In the genomic region with DNA sequence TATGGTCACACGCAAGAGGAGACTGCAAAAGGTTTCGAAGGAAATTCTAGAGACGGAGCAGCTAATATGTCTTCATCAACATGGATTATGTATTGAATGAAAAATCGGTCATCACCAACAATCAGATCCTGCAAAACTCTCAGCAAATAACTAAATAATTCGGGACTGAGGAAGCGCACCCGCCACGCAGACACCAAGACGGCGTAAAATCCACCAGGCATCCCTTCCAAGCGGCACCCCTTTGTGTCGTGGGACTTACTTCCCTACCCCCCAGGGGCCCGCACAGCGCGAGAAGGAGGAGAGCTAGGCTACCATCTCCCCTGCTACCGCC, we compare ENCODE assay signal across 8 cellular contexts. TPM values are rescaled to one million over a fixed set of nuclear protein-coding genes. Genes with fewer than 3 reads are reported as not detected.
DNase-seq lines count a peak whose midpoint lies in the region; ATAC-seq and TF ChIP-seq lines count a peak whose summit lies in the region.

No MANE protein-coding gene starts in this region.

- DNase-seq in A673 (ENCODE audit: low spot score) (no peak), adrenal gland (peak in 1 of 7 donors; percentile 72), hippocampal formation (lab: John Stamatoyannopoulos, UW) (no peak)
- DNase-seq in stimulated activated naive B cell treated with anti-CD40 and anti-IgM and Interleukin-4, amounts not matched to agents 10 μg/mL and 1 μg/mL and 100 μg/mL, for 72 hours = no peak

- no peaks in the 10 kb centered on the region for H3K27me3 Mint-ChIP-seq in stimulated activated naive B cell treated with anti-CD40 and anti-IgM and Interleukin-4, amounts not matched to agents 10 μg/mL and 1 μg/mL and 100 μg/mL, for 72 hours

- POLR2A ChIA-PET in A673 (lab: Charles Lee; ENCODE audit: low non-redundant PET) = no interaction called here

- intact Hi-C loops in A673 (cut with micrococcal nuclease; ENCODE audit: unreplicated experiment) (loop anchor here (2.0 kb wide), 1 partner anchor 67 kb away; no protein-coding TSS in a partner anchor), adrenal gland (cut with DNase I) (no loop called here)

- CTCF ChIA-PET in A673 (lab: Charles Lee) = interaction anchor here (0.8 to 1.4 kb wide), 2 partner anchors 14 to 68 kb away, joined by 3 read pairs; no protein-coding TSS in a partner anchor

- H3K27ac ChIP-seq in A673 (ENCODE audit: low read depth, low read length, poor library complexity, severe bottlenecking) (peak overlapping the region; percentile 85), adrenal gland (peak overlapping the region; percentile 24 to 85 (median 75)), iPS-20b (ENCODE audit: low read length) (peak overlapping the region; percentile 93)

- WGBS in adrenal gland, 4 donors = 0 to 1% (median 0%) methylated on average over 8 to 16 of the region's 16 CpGs

- no peak for TF ChIP-seq CTCF in A673 (conservative IDR thresholded peaks at IDR 0.05; ENCODE audit: low read depth, low read length)
- TF ChIP-seq CTCF in adrenal gland (IDR thresholded peaks at IDR 0.05) = no peak

- H3K9me3 ChIP-seq in A673 (ENCODE audit: low read depth, low read length, poor library complexity, severe bottlenecking) (no peaks in the 10 kb centered on the region), adrenal gland (replicated peaks in 1 of 3) (no peaks in the 10 kb centered on the region), iPS-20b (ENCODE audit: insufficient read depth, low read depth, low read length) (no peaks in the 10 kb centered on the region)

- H3K4me1 Mint-ChIP-seq in stimulated activated naive B cell treated with anti-CD40 and anti-IgM and Interleukin-4, amounts not matched to agents 10 μg/mL and 1 μg/mL and 100 μg/mL, for 72 hours = peaks cover 31 to 62% of the 10 kb centered on the region in 2 donors

- H3K36me3 Mint-ChIP-seq in stimulated activated naive B cell treated with anti-CD40 and anti-IgM and Interleukin-4, amounts not matched to agents 10 μg/mL and 1 μg/mL and 100 μg/mL, for 72 hours = peaks cover 11 to 14% of the 10 kb centered on the region in 2 donors

- H3K4me3 ChIP-seq in A673 (ENCODE audit: low read depth, low read length, poor library complexity, severe bottlenecking) = peak overlapping the region; percentile 74
- peak overlapping the region; percentile 17 to 97 (median 82) for H3K4me3 ChIP-seq in adrenal gland
- peak overlapping the region; percentile 96 for H3K4me3 ChIP-seq in iPS-20b (ENCODE audit: low read length)

- TF ChIP-seq POLR2A in adrenal gland (IDR thresholded peaks at IDR 0.05) = no peak

- H3K4me1 ChIP-seq in A673 (ENCODE audit: insufficient read depth, low read length, poor library complexity, severe bottlenecking) = peaks cover 34% of the 10 kb centered on the region
- H3K4me1 ChIP-seq in adrenal gland (replicated peaks in 1 of 2) = peaks cover 0 to 34% of the 10 kb centered on the region in 2 donors
- peaks cover 23% of the 10 kb centered on the region for H3K4me1 ChIP-seq in iPS-20b (ENCODE audit: insufficient read depth, low read length)

- TSS peak; percentile 34 for BruUV-seq in A673 (replicated peaks; lab: Mats Ljungman, UMichigan)

- H3K4me3 Mint-ChIP-seq in stimulated activated naive B cell treated with anti-CD40 and anti-IgM and Interleukin-4, amounts not matched to agents 10 μg/mL and 1 μg/mL and 100 μg/mL, for 72 hours = peak overlapping the region; percentile 95 to 99

- peaks cover 3% of the 10 kb centered on the region for H3K36me3 ChIP-seq in A673 (ENCODE audit: insufficient read depth, low read length, poor library complexity, severe bottlenecking)
- no peaks in the 10 kb centered on the region for H3K36me3 ChIP-seq in adrenal gland (replicated peaks in 1 of 2)
- H3K36me3 ChIP-seq in iPS-20b (ENCODE audit: insufficient read depth, low read depth, low read length) = peaks cover 20% of the 10 kb centered on the region

- no peaks in the 10 kb centered on the region for H3K9me3 Mint-ChIP-seq in stimulated activated naive B cell treated with anti-CD40 and anti-IgM and Interleukin-4, amounts not matched to agents 10 μg/mL and 1 μg/mL and 100 μg/mL, for 72 hours

- ATAC-seq in GM18861 (IDR thresholded peaks at IDR 0.05; ENCODE audit: unreplicated experiment) (peak; percentile 30), HG03521 (IDR thresholded peaks at IDR 0.05; ENCODE audit: unreplicated experiment) (peak; percentile 29), HG03571 (IDR thresholded peaks at IDR 0.05; ENCODE audit: unreplicated experiment) (no peak)
- ATAC-seq in stimulated activated naive B cell treated with anti-CD40 and anti-IgM and Interleukin-4, amounts not matched to agents 10 μg/mL and 1 μg/mL and 100 μg/mL, for 72 hours (replicated peaks) = peak; percentile 70 to 72

- H3K27ac Mint-ChIP-seq in stimulated activated naive B cell treated with anti-CD40 and anti-IgM and Interleukin-4, amounts not matched to agents 10 μg/mL and 1 μg/mL and 100 μg/mL, for 72 hours = peak overlapping the region; percentile 95

- no peaks in the 10 kb centered on the region for H3K27me3 ChIP-seq in A673 (replicated peaks; ENCODE audit: insufficient read depth, low read depth, low read length, poor library complexity)
- H3K27me3 ChIP-seq in adrenal gland = no peaks in the 10 kb centered on the region
- H3K27me3 ChIP-seq in iPS-20b (ENCODE audit: insufficient read depth, low read length) = no peaks in the 10 kb centered on the region

- H3K9ac ChIP-seq in iPS-20b (ENCODE audit: low read depth, low read length) = peak overlapping the region; percentile 93

RNA-seq across cellular contexts. Expression of a gene that starts 0.7 kb away (rescaled TPM):
- total RNA-seq in A673 (2021) (14.9 and 17.2 TPM in 2 replicates), adrenal gland (10 to 100 TPM in 3 of 8 donors, 1 to 10 TPM in 5; 4.8 to 13.2 (median 7.9) TPM)
- 10 to 100 TPM in 1 of 3 donors, 1 to 10 TPM in 2; 6.4 to 20.5 (median 7.6) TPM for polyA plus RNA-seq in adrenal gland

RNA-seq across cellular contexts. Expression of a gene that starts 1.0 kb away (rescaled TPM):
- total RNA-seq in A673 (2021) (19.5 and 24.6 TPM in 2 replicates), adrenal gland (10 to 100 TPM in 2 of 8 donors, 1 to 10 TPM in 5, under 1 TPM in 1; 0.91 to 12.2 (median 6.4) TPM)
- polyA plus RNA-seq in adrenal gland = 1 to 10 TPM; 3.7 to 4.4 (median 4.1) TPM

RNA-seq across cellular contexts. Expression of a gene that starts 30.3 kb away (rescaled TPM):
- 20.0 and 20.3 TPM in 2 replicates for total RNA-seq in A673 (2021)
- 100 to 1,000 TPM in 7 of 8 donors, 10 to 100 TPM in 1; 77.4 to 231 (median 120) TPM for total RNA-seq in adrenal gland
- polyA plus RNA-seq in adrenal gland = 10 to 100 TPM; 38.5 to 48.5 (median 46.7) TPM
